In genomic region chr11:72338741-72339140, GRCh38 we compare ENCODE assay signal across 1 cellular context.
TF ChIP-seq lines count a peak whose summit lies in the region.

No MANE protein-coding gene starts in this region.

TF ChIP-seq in GM12878, 131 proteins besides CTCF, POLR2A, EP300 and RAD21 (continued from another document):
- TF ChIP-seq CUX1 (IDR thresholded peaks at IDR 0.05; ENCODE audit: insufficient replicate concordance, low read depth, low read length), result no peak
- no peak for TF ChIP-seq RBBP5 (conservative IDR thresholded peaks at IDR 0.05)
- no peak for TF ChIP-seq ZNF622 (IDR thresholded peaks at IDR 0.05)
- TF ChIP-seq JUND (IDR thresholded peaks at IDR 0.05; ENCODE audit: low read depth, low read length), result no peak
- TF ChIP-seq POU2F2 (IDR thresholded peaks at IDR 0.05; ENCODE audit: borderline replicate concordance, low read depth, low read length), result no peak
- TF ChIP-seq ATF7 (IDR thresholded peaks at IDR 0.05; ENCODE audit: low read depth), result no peak
- TF ChIP-seq CBX5 (IDR thresholded peaks at IDR 0.05; ENCODE audit: low read depth), result no peak
- no peak for TF ChIP-seq HDAC6 (IDR thresholded peaks at IDR 0.05; ENCODE audit: unreplicated experiment)
- no peak for TF ChIP-seq SREBF2 (IDR thresholded peaks at IDR 0.05; ENCODE audit: low read length)
TF ChIP-seq in GM12878: peak in this region for 0.
